ENCODE assay signal across 1 cellular context in genomic region chr10:110637558-110638053, GRCh38.
TF ChIP-seq lines count a peak whose summit lies in the region.

No MANE protein-coding gene starts in this region.

TF ChIP-seq in HepG2, 621 proteins besides CTCF, POLR2A, EP300 and RAD21:
- TF ChIP-seq ZNF142 (CRISPR knock-in tag; IDR thresholded peaks at IDR 0.05) (peak; percentile 94), ZNF749 (CRISPR knock-in tag; IDR thresholded peaks at IDR 0.05; ENCODE audit: borderline replicate concordance) (no peak), CEBPZ (IDR thresholded peaks at IDR 0.05; ENCODE audit: low read length) (no peak), ZNF776 (CRISPR knock-in tag; IDR thresholded peaks at IDR 0.05) (no peak)
